In genomic region chr4:121252224-121252806, GRCh38 we compare ENCODE assay signal across 8 cellular contexts.
DNase-seq lines count a peak whose midpoint lies in the region; ATAC-seq and TF ChIP-seq lines count a peak whose summit lies in the region.

No MANE protein-coding gene starts in this region.

- no peaks in the 10 kb centered on the region for H3K27me3 Mint-ChIP-seq in activated naive CD8-positive, alpha-beta T cell treated with anti-CD3 and anti-CD28 coated beads, Interleukin-2, amount 50 U/mL, for 24 hours

- H3K4me3 ChIP-seq in heart right ventricle (no peak overlapping the region), psoas muscle (no peak overlapping the region)

- H3K36me3 Mint-ChIP-seq in activated naive CD8-positive, alpha-beta T cell treated with anti-CD3 and anti-CD28 coated beads, Interleukin-2, amount 50 U/mL, for 24 hours (ENCODE audit: low read depth), result no peaks in the 10 kb centered on the region

- H3K27ac ChIP-seq in heart right ventricle, result no peak overlapping the region
- no peak overlapping the region for H3K27ac ChIP-seq in psoas muscle

- H3K9me3 Mint-ChIP-seq in activated naive CD8-positive, alpha-beta T cell treated with anti-CD3 and anti-CD28 coated beads, Interleukin-2, amount 50 U/mL, for 24 hours, result no peaks in the 10 kb centered on the region

- DNase-seq in AML-193 (lab: John Stamatoyannopoulos, UW), result peak; percentile 19 to 40
- peak; percentile 53 for DNase-seq in KBM-7
- peak; percentile 64 for DNase-seq in SK-N-DZ (ENCODE audit: low spot score)
- DNase-seq in activated naive CD8-positive, alpha-beta T cell treated with anti-CD3 and anti-CD28 coated beads, Interleukin-2, amount 50 U/mL, for 24 hours, result peak; percentile 65
- DNase-seq in heart right ventricle, result peak; percentile 32 to 39
- peak; percentile 52 to 76 for DNase-seq in psoas muscle

- ATAC-seq in GM18867 (IDR thresholded peaks at IDR 0.05; ENCODE audit: unreplicated experiment) (peak; percentile 41), heart right ventricle (peak in 5 of 8 donors; percentile 38 to 80 (median 72)), psoas muscle (peak; percentile 64 to 82 (median 73)), GM18870 (IDR thresholded peaks at IDR 0.05; ENCODE audit: unreplicated experiment) (no peak)
- ATAC-seq in activated naive CD8-positive, alpha-beta T cell treated with anti-CD3 and anti-CD28 coated beads, Interleukin-2, amount 50 U/mL, for 24 hours, result no peak

- H3K4me1 ChIP-seq in heart right ventricle, result peaks cover 0 to 17% (median 0%) of the 10 kb centered on the region in 9 donors
- peaks cover 3% of the 10 kb centered on the region for H3K4me1 ChIP-seq in psoas muscle

- H3K9me3 ChIP-seq in heart right ventricle, result no peaks in the 10 kb centered on the region
- no peaks in the 10 kb centered on the region for H3K9me3 ChIP-seq in psoas muscle

- H3K27me3 ChIP-seq in heart right ventricle, result no peaks in the 10 kb centered on the region
- no peaks in the 10 kb centered on the region for H3K27me3 ChIP-seq in psoas muscle (ENCODE audit: insufficient read depth in 3 of 3, low read length in 2 of 3)

- intact Hi-C loops in heart right ventricle (cut with DNase I) (loop anchor here in 9 of 10 donors (1.0 to 10.0 kb wide), 8 partner anchors 58 to 1178 kb away; no protein-coding TSS in a partner anchor), psoas muscle (cut with DNase I) (loop anchor here (2.0 to 10.0 kb wide), 4 partner anchors 60 to 1178 kb away; no protein-coding TSS in a partner anchor)

- H3K36me3 ChIP-seq in heart right ventricle, result no peaks in the 10 kb centered on the region
- H3K36me3 ChIP-seq in psoas muscle (ENCODE audit: insufficient read depth in 1 of 2, low read depth in 1 of 2), result no peaks in the 10 kb centered on the region

- H3K27ac Mint-ChIP-seq in activated naive CD8-positive, alpha-beta T cell treated with anti-CD3 and anti-CD28 coated beads, Interleukin-2, amount 50 U/mL, for 24 hours, result no peak overlapping the region

- 14 to 21% methylated on average over 3 of the region's 3 CpGs for WGBS in heart right ventricle, 2 donors
- 15 to 17% (median 16%) methylated on average over 3 of the region's 3 CpGs for WGBS in psoas muscle, 3 donors

- H3K4me1 Mint-ChIP-seq in activated naive CD8-positive, alpha-beta T cell treated with anti-CD3 and anti-CD28 coated beads, Interleukin-2, amount 50 U/mL, for 24 hours, result peaks cover 52% of the 10 kb centered on the region

- in situ Hi-C loops in KBM-7 (cut with MboI; ENCODE audit: low pct_unique_long_range_greater_than_20kb, low sequenced_read_pairs), result no loop called here

- no peak overlapping the region for H3K4me3 Mint-ChIP-seq in activated naive CD8-positive, alpha-beta T cell treated with anti-CD3 and anti-CD28 coated beads, Interleukin-2, amount 50 U/mL, for 24 hours

- TF ChIP-seq CTCF in heart right ventricle (IDR thresholded peaks at IDR 0.05) (peak; percentile 52 to 87 (median 82)), psoas muscle (IDR thresholded peaks at IDR 0.05) (peak; percentile 78)

Comparison
In these comparisons a context has a peak if more than half of its experiments do, and no peak if none do; other contexts are left out.
1. ATAC-seq: peak in GM18867 (single experiment), heart right ventricle (5 of 8) and psoas muscle (4 of 4); none in activated naive CD8-positive, alpha-beta T cell treated with anti-CD3 and anti-CD28 coated beads, Interleukin-2, amount 50 U/mL, for 24 hours (single experiment) and GM18870 (single experiment).
2. Peak in every context shown above with its lines, with median percentiles within 50 percentile points of each other: DNase-seq.